In the genomic region with DNA sequence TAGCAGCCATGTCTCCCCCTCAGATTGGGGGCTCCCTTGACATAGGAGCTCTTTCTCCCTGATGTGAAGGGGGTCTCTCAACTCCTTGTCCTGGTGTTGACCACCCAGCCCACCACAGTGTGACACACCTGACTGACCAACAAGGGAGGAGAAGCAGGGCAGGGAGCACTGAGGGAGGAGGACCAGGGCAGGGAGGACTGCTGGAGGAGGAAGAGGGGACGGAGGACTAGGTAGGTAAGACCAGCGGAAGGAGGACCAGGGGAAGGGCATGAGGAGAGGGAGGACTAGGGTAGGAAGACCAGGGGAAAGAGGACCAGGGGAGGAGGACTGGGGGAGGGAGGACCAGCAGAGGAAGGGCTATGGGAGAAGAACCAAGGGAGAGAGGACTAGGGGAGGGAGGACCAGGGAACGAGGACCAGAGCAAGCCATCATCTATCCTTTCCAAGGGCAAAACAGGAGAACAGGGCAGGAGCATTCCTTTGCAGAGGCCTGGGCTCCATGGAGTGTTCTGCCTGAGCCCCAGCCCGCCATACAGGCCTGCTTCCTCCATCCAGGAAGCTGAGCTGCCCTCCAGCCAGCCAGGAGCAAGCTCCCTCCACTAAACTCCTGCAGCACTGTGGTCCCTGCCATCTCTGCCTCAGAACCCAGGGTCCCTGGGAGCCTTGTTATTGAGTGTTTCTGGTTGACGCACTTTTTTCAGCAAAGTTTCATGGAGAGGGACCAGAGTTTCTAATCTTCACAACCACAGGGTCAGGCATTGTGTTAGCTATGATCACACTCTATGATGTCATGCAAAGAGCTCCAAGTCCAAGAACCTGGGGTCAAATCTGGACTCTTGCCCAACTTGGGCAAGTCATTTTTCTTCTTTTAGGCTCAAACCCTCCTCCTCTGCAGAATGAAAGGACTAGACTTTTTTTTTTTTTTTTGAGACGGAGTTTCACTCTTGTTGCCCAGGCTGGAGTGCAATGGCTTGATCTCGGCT, we compare ENCODE assay signal across 25 cellular contexts. TPM values are rescaled to one million over a fixed set of nuclear protein-coding genes. Genes with fewer than 3 reads are reported as not detected.
A peak's percentile ranks its signal among the peaks of the same experiment; 100 is the strongest.
DNase-seq lines count a peak whose midpoint lies in the region; ATAC-seq and TF ChIP-seq lines count a peak whose summit lies in the region.
"Had no signal": no experiment of that assay in that cellular context is flagged by ENCODE, and none has a peak within 500 bp of the region (broad histone marks: within the 10 kb centered on the region; RNA-seq: fewer than 3 reads in every experiment).

No MANE protein-coding gene starts in this region.

- H3K27ac ChIP-seq in IMR-90 (ENCODE audit: insufficient read depth, low read length) (no peak overlapping the region), neuronal stem cell (replicated peaks; ENCODE audit: low read length) (no peak overlapping the region)
- H3K27ac ChIP-seq: BLaER1, Peyer's patch, SK-N-MC had no signal

- H3K27me3 Mint-ChIP-seq in nephron progenitor cell (ENCODE audit: low read depth, poor library complexity): peaks cover 7% of the 10 kb centered on the region

- WGBS in IMR-90 (ENCODE audit: extremely low coverage in 2 of 2, insufficient read length in 1 of 2), 2 experiments: no CpG with 5 or more reads among the region's 7 CpGs
- WGBS in neuronal stem cell (ENCODE audit: extremely low coverage in 2 of 2, insufficient read length in 2 of 2, insufficient replicate concordance in 1 of 2), 2 donors: no CpG with 5 or more reads among the region's 7 CpGs

- H4K5ac ChIP-seq in IMR-90 (ENCODE audit: low read depth, low read length): no peak overlapping the region

- ATAC-seq in IMR-90 (ENCODE audit: low read depth) (no peak), GM18502 (IDR thresholded peaks at IDR 0.05; ENCODE audit: poor library complexity, unreplicated experiment) (no peak), HG03378 (IDR thresholded peaks at IDR 0.05; ENCODE audit: unreplicated experiment) (no peak), GM21723 (IDR thresholded peaks at IDR 0.05; ENCODE audit: unreplicated experiment) (no peak)
- ATAC-seq: GM23338 had no signal

- no TSS peak for BruUV-seq in IMR-90 (replicated peaks; lab: Mats Ljungman, UMichigan)

- intact Hi-C loops in IMR-90 (cut with micrococcal nuclease): no loop called here

- H3K9me3 ChIP-seq in IMR-90 (ENCODE audit: control insufficient read depth, insufficient read depth, low read length) (no peaks in the 10 kb centered on the region), neuronal stem cell (replicated peaks in 1 of 2; ENCODE audit: control insufficient read depth in 2 of 2, insufficient read depth in 1 of 2, low read depth in 1 of 2, low read length in 2 of 2) (no peaks in the 10 kb centered on the region)
- H3K9me3 ChIP-seq: BLaER1, HAP-1, MG63, Peyer's patch had no signal

- no peaks in the 10 kb centered on the region for H3K36me3 Mint-ChIP-seq in nephron progenitor cell (ENCODE audit: low read depth)
- H3K36me3 Mint-ChIP-seq: CD4-positive, CD25-positive, alpha-beta regulatory T cell had no signal

- no peak overlapping the region for H3K14ac ChIP-seq in IMR-90 (replicated peaks; ENCODE audit: low read depth, low read length)
- peak overlapping the region; percentile 76 for H3K14ac ChIP-seq in neuronal stem cell (ENCODE audit: low read length)

- TF ChIP-seq CTCF in IMR-90 (conservative IDR thresholded peaks at IDR 0.05; ENCODE audit: low read depth, low read length) (no peak), nephron progenitor cell (IDR thresholded peaks at IDR 0.05) (no peak)

- DNase-seq in IMR-90 (peak; percentile 19), astrocyte of the hippocampus (ENCODE audit: low read depth, low spot score) (peak; percentile 29), fibroblast of peridontal ligament (ENCODE audit: extremely low read depth) (peak; percentile 27), neuronal stem cell (ENCODE audit: low spot score) (no peak), nephron progenitor cell (no peak)
- DNase-seq: CD4-positive, CD25-positive, alpha-beta regulatory T cell; DMS153; KG1; MG63; NCI-H2081; NCI-H2227 treated with DMSO at 0.1 percent for 48 hours; NCI-H69; OCI-M1; Peyer's patch; SIG-M5 had no signal

- peaks cover 15% of the 10 kb centered on the region for H3K4me1 Mint-ChIP-seq in nephron progenitor cell
- H3K4me1 Mint-ChIP-seq: CD4-positive, CD25-positive, alpha-beta regulatory T cell had no signal

- TF ChIP-seq POLR2A in IMR-90 (IDR thresholded peaks at IDR 0.05; ENCODE audit: low read depth, low read length): no peak

- dilution Hi-C loops in IMR-90 (cut with HindIII; ENCODE audit: low sequenced_read_pairs, unreplicated experiment): no loop called here

- no peaks in the 10 kb centered on the region for H3K9me1 ChIP-seq in IMR-90 (ENCODE audit: insufficient read depth, low read length)

- CTCF ChIA-PET in IMR-90 (lab: Yijun Ruan, JAX): interaction anchor here (0.8 to 1.2 kb wide), 2 partner anchors 21 to 90 kb away, joined by 3 read pairs; no protein-coding TSS in a partner anchor

- H3K4ac ChIP-seq in IMR-90 (ENCODE audit: low read depth, low read length) (no peak overlapping the region), neuronal stem cell (ENCODE audit: low read length) (no peak overlapping the region)

- H3K27me3 ChIP-seq in IMR-90 (ENCODE audit: control insufficient read depth, insufficient read depth, low read length): peaks cover 14% of the 10 kb centered on the region
- peaks cover 0 to 3% (median 2%) of the 10 kb centered on the region in 3 experiments for H3K27me3 ChIP-seq in neuronal stem cell (ENCODE audit: control insufficient read depth in 3 of 3, insufficient read depth in 3 of 3, low read depth in 1 of 3, low read length in 3 of 3)
- H3K27me3 ChIP-seq: BLaER1, MG63, Peyer's patch had no signal

- H2AFZ ChIP-seq in IMR-90 (replicated peaks; ENCODE audit: low read length, poor library complexity) (no peak overlapping the region), neuronal stem cell (ENCODE audit: low read length) (no peak overlapping the region)

- H4K91ac ChIP-seq in IMR-90 (ENCODE audit: insufficient read depth, low read depth, low read length): no peak overlapping the region
- H4K91ac ChIP-seq in neuronal stem cell (ENCODE audit: low read depth, low read length, poor library complexity): no peak overlapping the region

- H2AK9ac ChIP-seq in IMR-90 (replicated peaks; ENCODE audit: low read depth, low read length, poor library complexity): no peak overlapping the region

- peak overlapping the region; percentile 86 for H2BK12ac ChIP-seq in neuronal stem cell (ENCODE audit: low read length)

- in situ Hi-C loops in IMR-90 (cut with MboI; ENCODE audit: low sequenced_read_pairs): no loop called here

- H3K18ac ChIP-seq in IMR-90 (ENCODE audit: low read depth, low read length) (no peak overlapping the region), neuronal stem cell (ENCODE audit: low read length) (peak overlapping the region; percentile 61)

- no peak overlapping the region for H3K27ac Mint-ChIP-seq in nephron progenitor cell
- H3K27ac Mint-ChIP-seq: CD4-positive, CD25-positive, alpha-beta regulatory T cell; GM23338 had no signal

- H3K4me3 Mint-ChIP-seq in nephron progenitor cell: no peak overlapping the region
- H3K4me3 Mint-ChIP-seq: CD4-positive, CD25-positive, alpha-beta regulatory T cell; GM23338 had no signal

- H4K8ac ChIP-seq in IMR-90 (ENCODE audit: low read depth in 2 of 2, low read length in 2 of 2): no peak overlapping the region
- no peak overlapping the region for H4K8ac ChIP-seq in neuronal stem cell (ENCODE audit: low read depth, low read length)

- no peak overlapping the region for H2BK15ac ChIP-seq in IMR-90 (ENCODE audit: low read depth, low read length)
- H2BK15ac ChIP-seq in neuronal stem cell (ENCODE audit: low read length): peak overlapping the region; percentile 96

- H3K36me3 ChIP-seq in IMR-90 (ENCODE audit: control insufficient read depth, insufficient read depth, low read length) (no peaks in the 10 kb centered on the region), neuronal stem cell (replicated peaks in 1 of 2; ENCODE audit: control insufficient read depth in 2 of 2, insufficient read depth in 2 of 2, low read length in 2 of 2) (no peaks in the 10 kb centered on the region)
- H3K36me3 ChIP-seq: BLaER1, HAP-1, MG63, Peyer's patch had no signal

- H2BK5ac ChIP-seq in IMR-90 (ENCODE audit: low read depth, low read length, poor library complexity, severe bottlenecking) (no peak overlapping the region), neuronal stem cell (ENCODE audit: low read length) (peak overlapping the region; percentile 79)

- H2AK5ac ChIP-seq in IMR-90 (ENCODE audit: low read depth, low read length) (no peak overlapping the region), neuronal stem cell (ENCODE audit: low read depth, low read length) (peak overlapping the region; percentile 83)

- no peak overlapping the region for H3K4me2 ChIP-seq in IMR-90 (ENCODE audit: low read depth, low read length)
- H3K4me2 ChIP-seq in neuronal stem cell (ENCODE audit: insufficient read depth, low read length, poor library complexity, severe bottlenecking): no peak overlapping the region
- H3K4me2 ChIP-seq: BLaER1, GM23338 had no signal

- H3K4me1 ChIP-seq in IMR-90 (ENCODE audit: control insufficient read depth, insufficient read depth, low read length) (peaks cover 3% of the 10 kb centered on the region; the same call in 1 of the 2 replicates), neuronal stem cell (ENCODE audit: control insufficient read depth in 2 of 2, insufficient read depth in 1 of 2, low read depth in 1 of 2, low read length in 2 of 2) (peaks cover 0 to 2% of the 10 kb centered on the region in 2 donors)
- H3K4me1 ChIP-seq: BLaER1, HAP-1 had no signal

- H3K56ac ChIP-seq in IMR-90 (ENCODE audit: extremely low read depth, insufficient read depth, low read length): no peak overlapping the region

- H2BK20ac ChIP-seq in IMR-90 (ENCODE audit: low read depth, low read length): no peak overlapping the region

- H3K9me3 Mint-ChIP-seq in nephron progenitor cell: no peaks in the 10 kb centered on the region
- H3K9me3 Mint-ChIP-seq: CD4-positive, CD25-positive, alpha-beta regulatory T cell; GM23338 had no signal

- no peak overlapping the region for H3K23ac ChIP-seq in IMR-90 (ENCODE audit: low read depth, low read length)
- peak overlapping the region; percentile 44 for H3K23ac ChIP-seq in neuronal stem cell (ENCODE audit: low read depth, low read length, poor library complexity)

- POLR2A ChIA-PET in IMR-90 (lab: Charles Lee; ENCODE audit: unreplicated experiment): no interaction called here

- TF ChIP-seq RAD21 in IMR-90 (IDR thresholded peaks at IDR 0.05; ENCODE audit: low read length): no peak

- H4K20me1 ChIP-seq in IMR-90 (ENCODE audit: insufficient read depth, low read length): no peaks in the 10 kb centered on the region
- H4K20me1 ChIP-seq: BLaER1 had no signal

- H3K4me3 ChIP-seq in IMR-90 (ENCODE audit: insufficient read depth, low read depth, low read length) (no peak overlapping the region), neuronal stem cell (ENCODE audit: low read length in 2 of 2) (no peak overlapping the region)
- H3K4me3 ChIP-seq: BLaER1, GM23338, HAP-1, MG63, Peyer's patch, SK-N-MC had no signal

- no peaks in the 10 kb centered on the region for H3K79me1 ChIP-seq in IMR-90 (ENCODE audit: low read depth in 1 of 2, low read length in 2 of 2)
- H3K79me1 ChIP-seq in neuronal stem cell (ENCODE audit: low read depth, low read length): no peaks in the 10 kb centered on the region

- H3K9ac ChIP-seq in IMR-90 (ENCODE audit: low read depth, low read length) (no peak overlapping the region), neuronal stem cell (ENCODE audit: low read depth, low read length, poor library complexity) (peak overlapping the region; percentile 45)
- H3K9ac ChIP-seq: BLaER1 had no signal

- H2BK120ac ChIP-seq in IMR-90 (ENCODE audit: low read depth, low read length) (no peak overlapping the region), neuronal stem cell (ENCODE audit: low read depth, low read length) (no peak overlapping the region)

RNA-seq across cellular contexts. Expression of gene KRT17, which starts 15.4 kb away (rescaled TPM):
- 2.5 TPM in 2 replicates for total RNA-seq in IMR-90 (2012; rRNA removed)
- polyA plus RNA-seq in IMR-90 (2012; rRNA removed): 4.6 and 5.3 TPM in 2 replicates
- polyA plus RNA-seq in IMR-90 (2012; cell fraction: cytosol; rRNA removed): 5.6 and 6.7 TPM in 2 replicates
- polyA plus RNA-seq in IMR-90 (2012; cell fraction: nucleus; rRNA removed; ENCODE audit: low replicate concordance): 1.6 and 2.2 TPM in 2 replicates
- 0.07 TPM for polyA plus RNA-seq in neuronal stem cell (2013, experiment 1 of 2)
- 0.03 TPM for polyA plus RNA-seq in neuronal stem cell (2013, experiment 2 of 2)
- total RNA-seq: CD4-positive, CD25-positive, alpha-beta regulatory T cell had no signal
- polyA plus RNA-seq: CD4-positive, CD25-positive, alpha-beta regulatory T cell had no signal

RNA-seq across cellular contexts. Expression of gene KRT16, which starts 27.2 kb away (rescaled TPM):
- not detected in 2 replicates for total RNA-seq in IMR-90 (2012; rRNA removed)
- polyA plus RNA-seq in IMR-90 (2012; rRNA removed): not detected in 2 replicates
- not detected in 2 replicates for polyA plus RNA-seq in IMR-90 (2012; cell fraction: cytosol; rRNA removed)
- polyA plus RNA-seq in IMR-90 (2012; cell fraction: nucleus; rRNA removed; ENCODE audit: low replicate concordance): 0.09 TPM in 1 of 2 replicates, not detected in the other
- polyA plus RNA-seq in neuronal stem cell (2013, experiment 1 of 2): not detected
- polyA plus RNA-seq in neuronal stem cell (2013, experiment 2 of 2): 0.03 TPM
- total RNA-seq: CD4-positive, CD25-positive, alpha-beta regulatory T cell; GM23338; NCI-H460; Peyer's patch had no signal
- polyA plus RNA-seq: AG04450; CD4-positive, CD25-positive, alpha-beta regulatory T cell; GM23338 had no signal

RNA-seq across cellular contexts. Expression of gene EIF1, which starts 48.9 kb away (rescaled TPM):
- total RNA-seq in IMR-90 (2012; rRNA removed): 89.4 and 102 TPM in 2 replicates
- 381 and 388 TPM in 2 replicates for polyA plus RNA-seq in IMR-90 (2012; rRNA removed)
- 195 and 266 TPM in 2 replicates for polyA plus RNA-seq in IMR-90 (2012; cell fraction: cytosol; rRNA removed)
- 262 and 802 TPM in 2 replicates for polyA plus RNA-seq in IMR-90 (2012; cell fraction: nucleus; rRNA removed; ENCODE audit: low replicate concordance)
- polyA plus RNA-seq in neuronal stem cell (2013, experiment 1 of 2): 353 TPM
- 340 TPM for polyA plus RNA-seq in neuronal stem cell (2013, experiment 2 of 2)

RNA-seq across cellular contexts. Expression of gene KRT14, which starts 53.1 kb away (rescaled TPM):
- not detected in 2 replicates for total RNA-seq in IMR-90 (2012; rRNA removed)
- not detected in 2 replicates for polyA plus RNA-seq in IMR-90 (2012; rRNA removed)
- not detected in 2 replicates for polyA plus RNA-seq in IMR-90 (2012; cell fraction: cytosol; rRNA removed)
- polyA plus RNA-seq in IMR-90 (2012; cell fraction: nucleus; rRNA removed; ENCODE audit: low replicate concordance): 0.06 TPM in 1 of 2 replicates, not detected in the other
- polyA plus RNA-seq in neuronal stem cell (2013, experiment 1 of 2): not detected
- not detected for polyA plus RNA-seq in neuronal stem cell (2013, experiment 2 of 2)
- total RNA-seq: CD4-positive, CD25-positive, alpha-beta regulatory T cell; GM23338; HT-29; NCI-H460 had no signal
- polyA plus RNA-seq: AG04450; CD4-positive, CD25-positive, alpha-beta regulatory T cell; GM23338 had no signal

Comparison
In these comparisons a context has a peak if more than half of its experiments do, and no peak if none do; other contexts are left out.
1. DNase-seq: peak in IMR-90 (single experiment), astrocyte of the hippocampus (single experiment) and fibroblast of peridontal ligament (single experiment); none in neuronal stem cell (single experiment) and nephron progenitor cell (single experiment).